ENCODE assay signal across 14 cellular contexts in the genomic region with DNA sequence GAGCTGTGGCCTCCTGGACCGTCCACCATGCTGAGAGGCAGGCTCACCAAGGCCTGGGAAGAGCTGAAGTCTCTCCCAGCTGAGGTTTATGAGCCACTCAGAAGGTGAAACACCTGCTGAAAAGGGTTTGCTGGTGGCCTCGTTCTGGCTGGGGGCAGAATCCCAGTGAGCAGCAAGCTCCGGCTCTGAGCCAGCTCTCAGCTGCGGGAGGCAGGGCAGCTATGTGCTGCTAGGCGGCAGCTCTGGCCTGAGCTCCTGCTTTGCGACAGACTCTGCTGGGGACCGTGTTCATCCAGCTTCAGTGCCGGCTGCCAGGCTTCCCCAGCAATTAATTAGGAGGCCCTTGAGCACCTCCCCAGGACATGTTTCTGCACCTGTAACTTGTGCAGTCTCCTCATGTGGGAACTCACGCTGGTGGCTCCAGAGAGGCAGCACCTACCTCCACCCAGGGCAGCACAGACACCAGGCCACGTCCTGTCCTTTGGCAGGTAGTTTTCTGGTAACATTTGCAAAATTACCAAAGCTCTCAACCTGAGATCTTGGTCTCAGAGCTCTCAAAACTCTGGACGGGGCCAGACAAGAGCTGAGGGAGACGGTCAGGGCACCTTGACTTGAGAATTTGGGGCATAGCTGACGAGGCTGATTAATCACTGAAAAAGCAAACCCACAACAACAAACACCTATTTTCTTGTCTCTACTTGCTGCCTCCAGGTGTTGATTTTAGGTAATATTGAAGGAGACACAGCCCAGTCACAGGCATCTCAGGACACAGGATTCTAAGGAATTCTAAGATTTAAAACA.
DNase-seq lines count a peak whose midpoint lies in the region; ATAC-seq, FAIRE-seq and TF ChIP-seq lines count a peak whose summit lies in the region.
"Had no signal": no experiment of that assay in that cellular context is flagged by ENCODE, and none has a peak within 500 bp of the region (broad histone marks: within the 10 kb centered on the region; RNA-seq: fewer than 3 reads in every experiment).

No MANE protein-coding gene starts in this region.

- peaks cover 34 to 80% (median 69%) of the 10 kb centered on the region in 10 experiments for H3K4me1 ChIP-seq in BLaER1 treated with 17β-estradiol and CSF1 and Interleukin-3, amounts not matched to agents 10 nM and 100 nM
- peaks cover 15% of the 10 kb centered on the region for H3K4me1 ChIP-seq in HUES48 (ENCODE audit: control insufficient read depth, insufficient read depth, low read length)
- H3K4me1 ChIP-seq in keratinocyte (ENCODE audit: control insufficient read depth, extremely low read depth, insufficient read depth, low read length): peaks cover 8% of the 10 kb centered on the region
- H3K4me1 ChIP-seq: gastrocnemius medialis, psoas muscle, upper lobe of right lung had no signal

- peak overlapping the region in 6 of 11 experiments; percentile 33 to 73 (median 64); a peak in 11 of 22 replicates for H3K27ac ChIP-seq in BLaER1 treated with 17β-estradiol and CSF1 and Interleukin-3, amounts not matched to agents 10 nM and 100 nM
- peak overlapping the region; percentile 48 for H3K27ac ChIP-seq in HUES48 (ENCODE audit: low read depth, low read length)
- H3K27ac ChIP-seq in keratinocyte (ENCODE audit: control insufficient read depth, insufficient read depth, low read length): no peak overlapping the region
- H3K27ac ChIP-seq: gastrocnemius medialis, HL-60, psoas muscle, upper lobe of right lung had no signal

- H3K9me3 ChIP-seq in BLaER1 treated with 17β-estradiol and CSF1 and Interleukin-3, amounts not matched to agents 10 nM and 100 nM (replicated peaks in 1 of 11): peaks cover 14 to 22% (median 17%) of the 10 kb centered on the region in 11 experiments
- H3K9me3 ChIP-seq in HUES48 (ENCODE audit: control insufficient read depth, insufficient read depth, low read length) (peaks cover 2% of the 10 kb centered on the region; the same call in 1 of the 2 replicates), keratinocyte (ENCODE audit: control insufficient read depth, low read depth, low read length) (no peaks in the 10 kb centered on the region)
- H3K9me3 ChIP-seq: gastrocnemius medialis, psoas muscle, upper lobe of right lung had no signal

- dilution Hi-C loops in keratinocyte (cut with MboI; ENCODE audit: extremely low pct_ligation_motif_present, low sequenced_read_pairs): no loop called here

- peaks cover 0 to 22% (median 6%) of the 10 kb centered on the region in 11 experiments; a peak in 8 of 22 replicates for H3K36me3 ChIP-seq in BLaER1 treated with 17β-estradiol and CSF1 and Interleukin-3, amounts not matched to agents 10 nM and 100 nM
- no peaks in the 10 kb centered on the region for H3K36me3 ChIP-seq in HUES48 (ENCODE audit: control insufficient read depth, insufficient read depth, low read length)
- H3K36me3 ChIP-seq in keratinocyte (ENCODE audit: control insufficient read depth in 2 of 2, extremely low read depth in 1 of 2, insufficient read depth in 2 of 2, low read length in 2 of 2): no peaks in the 10 kb centered on the region
- H3K36me3 ChIP-seq: gastrocnemius medialis, upper lobe of right lung had no signal

- H3K4me3 ChIP-seq in BLaER1 treated with 17β-estradiol and CSF1 and Interleukin-3, amounts not matched to agents 10 nM and 100 nM: no peak overlapping the region; a peak in 1 of 20 replicates
- H3K4me3 ChIP-seq in HUES48 (ENCODE audit: low read depth, low read length) (no peak overlapping the region), keratinocyte (ENCODE audit: control insufficient read depth in 2 of 3, extremely low read depth in 1 of 3, insufficient read depth in 2 of 3, low read depth in 1 of 3, low read length in 3 of 3) (no peak overlapping the region)
- H3K4me3 ChIP-seq: gastrocnemius medialis, psoas muscle, upper lobe of right lung had no signal

- FAIRE-seq in keratinocyte (lab: Jason Lieb, UNC): no peak

- H3K9me1 ChIP-seq in keratinocyte (ENCODE audit: control insufficient read depth, extremely low read depth, insufficient read depth, low read length): no peaks in the 10 kb centered on the region

- no peak overlapping the region for H2AFZ ChIP-seq in keratinocyte (ENCODE audit: control insufficient read depth, low read length)

- TF ChIP-seq CTCF in keratinocyte (optimal IDR thresholded peaks at IDR 0.05 in 1 of 3, IDR thresholded peaks at IDR 0.05 in 1 of 3, conservative IDR thresholded peaks at IDR 0.05 in 1 of 3; ENCODE audit: extremely low read depth in 1 of 3, insufficient read depth in 2 of 3, low read length in 3 of 3): no peak

- peak overlapping the region; percentile 75 to 97 (median 89) for H3K4me2 ChIP-seq in BLaER1 treated with 17β-estradiol and CSF1 and Interleukin-3, amounts not matched to agents 10 nM and 100 nM
- H3K4me2 ChIP-seq in keratinocyte (ENCODE audit: control insufficient read depth, extremely low read depth, insufficient read depth, low read depth, low read length): no peak overlapping the region

- H3K27me3 ChIP-seq in BLaER1 treated with 17β-estradiol and CSF1 and Interleukin-3, amounts not matched to agents 10 nM and 100 nM: peaks cover 0 to 9% (median 0%) of the 10 kb centered on the region in 11 experiments; a peak in 4 of 22 replicates
- H3K27me3 ChIP-seq in HUES48 (ENCODE audit: control insufficient read depth, insufficient read depth, low read length) (no peaks in the 10 kb centered on the region), keratinocyte (ENCODE audit: control insufficient read depth, extremely low read depth, insufficient read depth, low read length) (no peaks in the 10 kb centered on the region)

- peak overlapping the region in 5 of 11 experiments; percentile 14 to 69 (median 50); a peak in 11 of 22 replicates for H3K9ac ChIP-seq in BLaER1 treated with 17β-estradiol and CSF1 and Interleukin-3, amounts not matched to agents 10 nM and 100 nM
- no peak overlapping the region for H3K9ac ChIP-seq in HUES48 (ENCODE audit: low read depth, low read length)
- H3K9ac ChIP-seq in keratinocyte (ENCODE audit: control insufficient read depth, extremely low read depth, insufficient read depth, low read length): no peak overlapping the region

- ATAC-seq in HG02610 (IDR thresholded peaks at IDR 0.05; ENCODE audit: unreplicated experiment): no peak
- ATAC-seq: gastrocnemius medialis, psoas muscle, upper lobe of right lung had no signal

- no peaks in the 10 kb centered on the region for H3K79me2 ChIP-seq in keratinocyte (ENCODE audit: control insufficient read depth, insufficient read depth, low read length)

- peak; percentile 79 for DNase-seq in NCI-H510A treated with DMSO at 0.1 percent for 48 hours (lab: John Stamatoyannopoulos, UW)
- peak; percentile 1 for DNase-seq in keratinocyte (ENCODE audit: low read depth, low spot score)
- DNase-seq in NK-92 treated with Interleukin-12 subunit alpha and Interleukin-12 subunit beta, amount 100 ng/mL, for 24 hours (lab: John Stamatoyannopoulos, UW): no peak
- no peak for DNase-seq in amniotic stem cell (lab: John Stamatoyannopoulos, UW)
- DNase-seq in activated CD4-positive, CD25-positive, alpha-beta regulatory T cell treated with anti-CD3 and anti-CD28 coated beads, Interleukin-2, amount 50 U/mL, for 72 hours: no peak
- DNase-seq: gastrocnemius medialis; NCI-H524 treated with DMSO at 0.1 percent for 48 hours; psoas muscle; stimulated activated CD4-positive, alpha-beta T cell treated with anti-CD3 and anti-CD28 coated beads, Interleukin-2, amount 100 ng/mL, for 24 hours; upper lobe of right lung had no signal

- H4K20me1 ChIP-seq in BLaER1 treated with 17β-estradiol and CSF1 and Interleukin-3, amounts not matched to agents 10 nM and 100 nM: no peaks in the 10 kb centered on the region; a peak in 1 of 22 replicates
- no peaks in the 10 kb centered on the region for H4K20me1 ChIP-seq in keratinocyte (ENCODE audit: control insufficient read depth, extremely low read depth, insufficient read depth, low read length)

Comparison
In these comparisons a context has a peak if more than half of its experiments do, and no peak if none do; other contexts are left out.
1. DNase-seq: peak in NCI-H510A treated with DMSO at 0.1 percent for 48 hours (single experiment) and keratinocyte (single experiment); none in NK-92 treated with Interleukin-12 subunit alpha and Interleukin-12 subunit beta, amount 100 ng/mL, for 24 hours (single experiment), amniotic stem cell (single experiment) and activated CD4-positive, CD25-positive, alpha-beta regulatory T cell treated with anti-CD3 and anti-CD28 coated beads, Interleukin-2, amount 50 U/mL, for 72 hours (single experiment).